ENCODE assay signal across 1 cellular context in genomic region chr15:77419050-77419835, GRCh38.
TF ChIP-seq lines count a peak whose summit lies in the region.

No MANE protein-coding gene starts in this region.

TF ChIP-seq in K562, 482 proteins besides CTCF, POLR2A, EP300 and RAD21 (continued from another document and continues in another):
- peak; percentile 39 to 64; a peak in 2 of 4 replicates for TF ChIP-seq UBTF (IDR thresholded peaks at IDR 0.05; ENCODE audit: borderline replicate concordance in 1 of 2, low read depth in 2 of 2, low read length in 2 of 2)
- peak in 1 of 2 experiments; percentile 9; a peak in 1 of 4 replicates for TF ChIP-seq MNT (conservative IDR thresholded peaks at IDR 0.05)
- peak; percentile 90 for TF ChIP-seq ZSCAN29 (IDR thresholded peaks at IDR 0.05)
- TF ChIP-seq TRIM25 (IDR thresholded peaks at IDR 0.05; ENCODE audit: borderline replicate concordance) = 0 out of 2 replicates have a peak, but pooled peaks have one; percentile 21
- TF ChIP-seq CCNT2 (IDR thresholded peaks at IDR 0.05; ENCODE audit: borderline replicate concordance, extremely low read depth, insufficient read length, low read depth, low read length) = peak; percentile 32
- TF ChIP-seq MLLT1 (IDR thresholded peaks at IDR 0.05) = 0 out of 4 replicates have a peak, but pooled peaks of 1 of the 2 experiments have one; percentile 34
- TF ChIP-seq, protein P1, sequence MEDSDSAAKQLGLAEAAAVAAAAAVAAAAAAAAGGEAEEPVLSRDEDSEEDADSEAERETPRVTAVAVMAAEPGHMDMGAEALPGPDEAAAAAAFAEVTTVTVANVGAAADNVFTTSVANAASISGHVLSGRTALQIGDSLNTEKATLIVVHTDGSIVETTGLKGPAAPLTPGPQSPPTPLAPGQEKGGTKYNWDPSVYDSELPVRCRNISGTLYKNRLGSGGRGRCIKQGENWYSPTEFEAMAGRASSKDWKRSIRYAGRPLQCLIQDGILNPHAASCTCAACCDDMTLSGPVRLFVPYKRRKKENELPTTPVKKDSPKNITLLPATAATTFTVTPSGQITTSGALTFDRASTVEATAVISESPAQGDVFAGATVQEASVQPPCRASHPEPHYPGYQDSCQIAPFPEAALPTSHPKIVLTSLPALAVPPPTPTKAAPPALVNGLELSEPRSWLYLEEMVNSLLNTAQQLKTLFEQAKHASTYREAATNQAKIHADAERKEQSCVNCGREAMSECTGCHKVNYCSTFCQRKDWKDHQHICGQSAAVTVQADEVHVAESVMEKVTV (CRISPR knock-in tag; IDR thresholded peaks at IDR 0.05) = no peak
- TF ChIP-seq KDM4B (IDR thresholded peaks at IDR 0.05; ENCODE audit: borderline replicate concordance in 2 of 2, low read depth in 1 of 2) = no peak
- TF ChIP-seq NCOA6 (IDR thresholded peaks at IDR 0.05) = peak; percentile 79
- TF ChIP-seq KDM1A (IDR thresholded peaks at IDR 0.05) = peak in 1 of 2 experiments; percentile 15; a peak in 1 of 4 replicates
- 0 out of 2 replicates have a peak, but pooled peaks have one; percentile 19 for TF ChIP-seq HMBOX1 (IDR thresholded peaks at IDR 0.05)
- TF ChIP-seq, protein P2, sequence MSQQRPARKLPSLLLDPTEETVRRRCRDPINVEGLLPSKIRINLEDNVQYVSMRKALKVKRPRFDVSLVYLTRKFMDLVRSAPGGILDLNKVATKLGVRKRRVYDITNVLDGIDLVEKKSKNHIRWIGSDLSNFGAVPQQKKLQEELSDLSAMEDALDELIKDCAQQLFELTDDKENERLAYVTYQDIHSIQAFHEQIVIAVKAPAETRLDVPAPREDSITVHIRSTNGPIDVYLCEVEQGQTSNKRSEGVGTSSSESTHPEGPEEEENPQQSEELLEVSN (IDR thresholded peaks at IDR 0.05; ENCODE audit: borderline replicate concordance in 1 of 2, extremely low read depth in 1 of 2, insufficient read depth in 1 of 2, insufficient read length in 1 of 2, low read depth in 1 of 2, low read length in 1 of 2, poor library complexity in 1 of 2, severe bottlenecking in 1 of 2) = peak in 1 of 2 experiments; percentile 49
- peak; percentile 44 for TF ChIP-seq NFIC (IDR thresholded peaks at IDR 0.05)
- TF ChIP-seq RB1 (IDR thresholded peaks at IDR 0.05; ENCODE audit: low read depth) = peak; percentile 7; the same call in 1 of the 2 replicates
- TF ChIP-seq, protein P3, sequence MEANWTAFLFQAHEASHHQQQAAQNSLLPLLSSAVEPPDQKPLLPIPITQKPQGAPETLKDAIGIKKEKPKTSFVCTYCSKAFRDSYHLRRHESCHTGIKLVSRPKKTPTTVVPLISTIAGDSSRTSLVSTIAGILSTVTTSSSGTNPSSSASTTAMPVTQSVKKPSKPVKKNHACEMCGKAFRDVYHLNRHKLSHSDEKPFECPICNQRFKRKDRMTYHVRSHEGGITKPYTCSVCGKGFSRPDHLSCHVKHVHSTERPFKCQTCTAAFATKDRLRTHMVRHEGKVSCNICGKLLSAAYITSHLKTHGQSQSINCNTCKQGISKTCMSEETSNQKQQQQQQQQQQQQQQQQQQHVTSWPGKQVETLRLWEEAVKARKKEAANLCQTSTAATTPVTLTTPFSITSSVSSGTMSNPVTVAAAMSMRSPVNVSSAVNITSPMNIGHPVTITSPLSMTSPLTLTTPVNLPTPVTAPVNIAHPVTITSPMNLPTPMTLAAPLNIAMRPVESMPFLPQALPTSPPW (CRISPR knock-in tag; IDR thresholded peaks at IDR 0.05) = peak; percentile 88
- TF ChIP-seq PTRF (tag; IDR thresholded peaks at IDR 0.05) = no peak
- no peak for TF ChIP-seq POLR2H (tag; IDR thresholded peaks at IDR 0.05; ENCODE audit: low read depth)
- 0 out of 2 replicates have a peak, but pooled peaks have one; percentile 44 for TF ChIP-seq GABPB1 (CRISPR knock-in tag; IDR thresholded peaks at IDR 0.05)
- TF ChIP-seq GTF2F1 (IDR thresholded peaks at IDR 0.05; ENCODE audit: low read depth, low read length) = no peak
- peak; percentile 29 for TF ChIP-seq FIP1L1 (IDR thresholded peaks at IDR 0.05; ENCODE audit: low read depth, low read length, poor library complexity, severe bottlenecking)
- TF ChIP-seq RERE (CRISPR knock-in tag; IDR thresholded peaks at IDR 0.05; ENCODE audit: borderline replicate concordance) = 0 out of 2 replicates have a peak, but pooled peaks have one; percentile 78
- TF ChIP-seq, protein P4, sequence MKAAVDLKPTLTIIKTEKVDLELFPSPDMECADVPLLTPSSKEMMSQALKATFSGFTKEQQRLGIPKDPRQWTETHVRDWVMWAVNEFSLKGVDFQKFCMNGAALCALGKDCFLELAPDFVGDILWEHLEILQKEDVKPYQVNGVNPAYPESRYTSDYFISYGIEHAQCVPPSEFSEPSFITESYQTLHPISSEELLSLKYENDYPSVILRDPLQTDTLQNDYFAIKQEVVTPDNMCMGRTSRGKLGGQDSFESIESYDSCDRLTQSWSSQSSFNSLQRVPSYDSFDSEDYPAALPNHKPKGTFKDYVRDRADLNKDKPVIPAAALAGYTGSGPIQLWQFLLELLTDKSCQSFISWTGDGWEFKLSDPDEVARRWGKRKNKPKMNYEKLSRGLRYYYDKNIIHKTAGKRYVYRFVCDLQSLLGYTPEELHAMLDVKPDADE (conservative IDR thresholded peaks at IDR 0.05; ENCODE audit: control insufficient read depth, low read depth, low read length) = 0 out of 2 replicates have a peak, but pooled peaks have one; percentile 42
